7 cellular contexts compared by ENCODE assay signal in genomic region chr17:42997984-42998938, GRCh38. TPM values are rescaled to one million over a fixed set of nuclear protein-coding genes. Genes with fewer than 3 reads are reported as not detected.
DNase-seq lines count a peak whose midpoint lies in the region; ATAC-seq and TF ChIP-seq lines count a peak whose summit lies in the region.

RPL27 (plus strand) TSS chr17:42998419; CDS start chr17:42998751, 332 bp downstream.

- H3K27me3 ChIP-seq in hepatocyte = no peaks in the 10 kb centered on the region

- peak within 1 kb of the TSS; percentile 18 for H2AFZ ChIP-seq in hepatocyte

- ATAC-seq in GM18499 (IDR thresholded peaks at IDR 0.05; ENCODE audit: insufficient read depth, unreplicated experiment) = peak; percentile 84
- ATAC-seq in HG02970 (IDR thresholded peaks at IDR 0.05; ENCODE audit: low FRiP score, unreplicated experiment) = peak; percentile 92

- H4K20me1 ChIP-seq in hepatocyte (ENCODE audit: insufficient read depth, poor library complexity, severe bottlenecking) = peaks cover 12% of the 10 kb centered on the region

- in situ Hi-C loops in astrocyte of the cerebellum (cut with HindIII; ENCODE audit: low sequenced_read_pairs) = no loop called here

- H3K4me3 ChIP-seq in astrocyte of the cerebellum (ENCODE audit: low read depth, low read length) (peak within 1 kb of the TSS; percentile 79), hepatocyte (peak within 1 kb of the TSS; percentile 38)

- peaks cover 12% of the 10 kb centered on the region for H3K4me1 ChIP-seq in hepatocyte (ENCODE audit: insufficient read depth)

- H3K4me2 ChIP-seq in hepatocyte = peak within 1 kb of the TSS; percentile 93

- DNase-seq in NCI-H1930 (lab: John Stamatoyannopoulos, UW) (peak; percentile 99), T-helper 22 cell (ENCODE audit: low read depth) (peak; percentile 97), astrocyte of the cerebellum (ENCODE audit: low read depth) (peak; percentile 100), hepatocyte (ENCODE audit: low spot score) (peak; percentile 99), retina (peak; percentile 100)

- H3K36me3 ChIP-seq in hepatocyte (replicated peaks; ENCODE audit: insufficient read depth, low read depth) = no peaks in the 10 kb centered on the region

- H3K79me2 ChIP-seq in hepatocyte = peaks cover 36% of the 10 kb centered on the region

- H3K9me3 ChIP-seq in hepatocyte (ENCODE audit: low read depth) = no peaks in the 10 kb centered on the region

- peak; percentile 90 for TF ChIP-seq CTCF in astrocyte of the cerebellum (IDR thresholded peaks at IDR 0.05; ENCODE audit: low read depth, low read length, missing control alignments)
- peak; percentile 77 for TF ChIP-seq CTCF in hepatocyte (IDR thresholded peaks at IDR 0.05; ENCODE audit: poor library complexity)

- H3K9me2 ChIP-seq in hepatocyte (replicated peaks; ENCODE audit: insufficient read depth) = no peaks in the 10 kb centered on the region

- peak within 1 kb of the TSS; percentile 93 for H3K27ac ChIP-seq in hepatocyte

- WGBS in hepatocyte (ENCODE audit: low lambda C conversion rate, missing lambda C conversion rate) = 1% methylated on average over 49 of the region's 49 CpGs

RNA-seq across cellular contexts. Expression of gene RPL27, which starts in this region (rescaled TPM):
- total RNA-seq in hepatocyte = 1,020 and 1,179 TPM in 2 replicates
- polyA plus RNA-seq in hepatocyte = 580 and 602 TPM in 2 replicates

Comparison
In these comparisons a context has a peak if more than half of its experiments do, and no peak if none do; other contexts are left out.
1. Peak in every context shown above with its lines: DNase-seq, ATAC-seq, H3K4me3 ChIP-seq and H3K27ac ChIP-seq.